In genomic region chr22:36156119-36156514, GRCh38 we compare ENCODE assay signal across 8 cellular contexts. TPM values are rescaled to one million over a fixed set of nuclear protein-coding genes. Genes with fewer than 3 reads are reported as not detected.
DNase-seq lines count a peak whose midpoint lies in the region; ATAC-seq and TF ChIP-seq lines count a peak whose summit lies in the region.

No MANE protein-coding gene starts in this region.

- no peak for TF ChIP-seq CTCF in HFF-Myc (IDR thresholded peaks at IDR 0.05; ENCODE audit: low read depth, low read length, missing control alignments)
- TF ChIP-seq CTCF in hepatocyte (IDR thresholded peaks at IDR 0.05; ENCODE audit: poor library complexity) = no peak

- DNase-seq in HFF-Myc (ENCODE audit: extremely low read depth, low read depth) = no peak
- no peak for DNase-seq in activated naive CD4-positive, alpha-beta T cell treated with anti-CD3 and anti-CD28 coated beads, Interleukin-2, amount 50 U/mL, for 72 hours (ENCODE audit: low spot score in 2 of 2)
- DNase-seq in hepatocyte (ENCODE audit: low spot score) = no peak
- no peak for DNase-seq in stimulated activated effector memory CD8-positive, alpha-beta T cell treated with anti-CD3 and anti-CD28 coated beads, Interleukin-12 subunit alpha, Interleukin-12 subunit beta, amount 100 ng/mL, for 72 hours (ENCODE audit: low spot score in 2 of 2)
- no peak for DNase-seq in SHP77 (lab: John Stamatoyannopoulos, UW)
- DNase-seq in SJCRH30 = no peak
- DNase-seq in dermis blood vessel endothelial cell = no peak
- no peak for DNase-seq in germinal center (ENCODE audit: low spot score)

- WGBS in hepatocyte (ENCODE audit: low lambda C conversion rate, missing lambda C conversion rate) = 85% methylated on average over 8 of the region's 8 CpGs

- peaks cover 93% of the 10 kb centered on the region for H3K4me1 Mint-ChIP-seq in stimulated activated effector memory CD8-positive, alpha-beta T cell treated with anti-CD3 and anti-CD28 coated beads, Interleukin-12 subunit alpha, Interleukin-12 subunit beta, amount 100 ng/mL, for 72 hours

- peaks cover 22% of the 10 kb centered on the region for H3K4me1 ChIP-seq in hepatocyte (ENCODE audit: insufficient read depth)
- H3K4me1 ChIP-seq in SJCRH30 = no peaks in the 10 kb centered on the region

- peak overlapping the region; percentile 97 to 98 for H3K27ac Mint-ChIP-seq in activated naive CD4-positive, alpha-beta T cell treated with anti-CD3 and anti-CD28 coated beads, Interleukin-2, amount 50 U/mL, for 72 hours
- peak overlapping the region; percentile 100 for H3K27ac Mint-ChIP-seq in stimulated activated effector memory CD8-positive, alpha-beta T cell treated with anti-CD3 and anti-CD28 coated beads, Interleukin-12 subunit alpha, Interleukin-12 subunit beta, amount 100 ng/mL, for 72 hours

- H3K4me3 Mint-ChIP-seq in stimulated activated effector memory CD8-positive, alpha-beta T cell treated with anti-CD3 and anti-CD28 coated beads, Interleukin-12 subunit alpha, Interleukin-12 subunit beta, amount 100 ng/mL, for 72 hours = peak overlapping the region; percentile 98

- peak overlapping the region; percentile 52 for H3K4me2 ChIP-seq in hepatocyte

- no peaks in the 10 kb centered on the region for H4K20me1 ChIP-seq in hepatocyte (ENCODE audit: insufficient read depth, poor library complexity, severe bottlenecking)

- no peaks in the 10 kb centered on the region for H3K9me2 ChIP-seq in hepatocyte (replicated peaks; ENCODE audit: insufficient read depth)

- H3K27ac ChIP-seq in hepatocyte = peak overlapping the region; percentile 76
- H3K27ac ChIP-seq in SJCRH30 = no peak overlapping the region

- H3K27me3 ChIP-seq in hepatocyte (no peaks in the 10 kb centered on the region), SJCRH30 (peaks cover 4% of the 10 kb centered on the region; the same call in 1 of the 2 replicates)

- ATAC-seq in activated naive CD4-positive, alpha-beta T cell treated with anti-CD3 and anti-CD28 coated beads, Interleukin-2, amount 50 U/mL, for 72 hours = no peak
- ATAC-seq in stimulated activated effector memory CD8-positive, alpha-beta T cell treated with anti-CD3 and anti-CD28 coated beads, Interleukin-12 subunit alpha, Interleukin-12 subunit beta, amount 100 ng/mL, for 72 hours = no peak

- peak overlapping the region; percentile 40 for H3K4me3 ChIP-seq in HFF-Myc (replicated peaks; ENCODE audit: low read depth, low read length)
- no peak overlapping the region for H3K4me3 ChIP-seq in hepatocyte
- no peak overlapping the region for H3K4me3 ChIP-seq in SJCRH30

- H3K9me3 ChIP-seq in hepatocyte (ENCODE audit: low read depth) (no peaks in the 10 kb centered on the region), SJCRH30 (replicated peaks) (no peaks in the 10 kb centered on the region)

- H2AFZ ChIP-seq in hepatocyte = no peak overlapping the region

- H3K9me3 Mint-ChIP-seq in activated naive CD4-positive, alpha-beta T cell treated with anti-CD3 and anti-CD28 coated beads, Interleukin-2, amount 50 U/mL, for 72 hours = peaks cover 0 to 6% of the 10 kb centered on the region in 2 donors
- H3K9me3 Mint-ChIP-seq in stimulated activated effector memory CD8-positive, alpha-beta T cell treated with anti-CD3 and anti-CD28 coated beads, Interleukin-12 subunit alpha, Interleukin-12 subunit beta, amount 100 ng/mL, for 72 hours = peaks cover 3% of the 10 kb centered on the region

- no peaks in the 10 kb centered on the region for H3K79me2 ChIP-seq in hepatocyte

- peaks cover 50 to 62% of the 10 kb centered on the region in 2 donors for H3K36me3 Mint-ChIP-seq in activated naive CD4-positive, alpha-beta T cell treated with anti-CD3 and anti-CD28 coated beads, Interleukin-2, amount 50 U/mL, for 72 hours
- H3K36me3 Mint-ChIP-seq in stimulated activated effector memory CD8-positive, alpha-beta T cell treated with anti-CD3 and anti-CD28 coated beads, Interleukin-12 subunit alpha, Interleukin-12 subunit beta, amount 100 ng/mL, for 72 hours = peaks cover 32% of the 10 kb centered on the region

- no peaks in the 10 kb centered on the region for H3K36me3 ChIP-seq in hepatocyte (replicated peaks; ENCODE audit: insufficient read depth, low read depth)
- H3K36me3 ChIP-seq in SJCRH30 = no peaks in the 10 kb centered on the region

RNA-seq across cellular contexts. Expression of gene APOL3, which starts 4.4 kb away (rescaled TPM):
- total RNA-seq in activated naive CD4-positive, alpha-beta T cell treated with anti-CD3 and anti-CD28 coated beads, Interleukin-2, amount 50 U/mL, for 72 hours = 10 to 100 TPM; 46.4 to 70.0 TPM
- 1.3 and 2.7 TPM in 2 replicates for total RNA-seq in hepatocyte
- polyA plus RNA-seq in hepatocyte = 0.79 and 2.1 TPM in 2 replicates
- total RNA-seq in SJCRH30 (2014; rRNA removed; shearing (Covaris generic)) = 0.08 TPM in 1 of 2 replicates, not detected in the other
- total RNA-seq in dermis blood vessel endothelial cell = 212 and 214 TPM in 2 replicates

RNA-seq across cellular contexts. Expression of gene APOL4, which starts 45.5 kb away (rescaled TPM):
- under 1 TPM; 0.14 to 0.18 TPM for total RNA-seq in activated naive CD4-positive, alpha-beta T cell treated with anti-CD3 and anti-CD28 coated beads, Interleukin-2, amount 50 U/mL, for 72 hours
- total RNA-seq in hepatocyte = 1.0 and 2.8 TPM in 2 replicates
- 0.97 and 1.5 TPM in 2 replicates for polyA plus RNA-seq in hepatocyte
- 0.10 TPM in 1 of 2 replicates, not detected in the other for total RNA-seq in SJCRH30 (2014; rRNA removed; shearing (Covaris generic))
- 2.4 and 3.1 TPM in 2 replicates for total RNA-seq in dermis blood vessel endothelial cell

Comparison
In these comparisons a context has a peak if more than half of its experiments do, and no peak if none do; other contexts are left out.
1. RNA of gene APOL3, which starts 4.4 kb away (total RNA-seq): 212 to 214 TPM in dermis blood vessel endothelial cell and 46.4 to 70.0 TPM in activated naive CD4-positive, alpha-beta T cell treated with anti-CD3 and anti-CD28 coated beads, Interleukin-2, amount 50 U/mL, for 72 hours; 1.3 to 2.7 TPM in hepatocyte and 0.08 TPM in SJCRH30; every median in the first group is over 10 times any median in the second.